1 cellular context compared by ENCODE assay signal in genomic region chr11:96134622-96135021, GRCh38.
TF ChIP-seq lines count a peak whose summit lies in the region.

No MANE protein-coding gene starts in this region.

TF ChIP-seq in GM23338, 12 proteins besides CTCF, POLR2A, EP300 and RAD21 (continued from another document):
- TF ChIP-seq ZNF462 (CRISPR knock-in tag; IDR thresholded peaks at IDR 0.05) = no peak
